ENCODE assay signal across 1 cellular context in genomic region chr6:3361312-3362037, GRCh38.
TF ChIP-seq lines count a peak whose summit lies in the region.

No MANE protein-coding gene starts in this region.

TF ChIP-seq in HepG2, 621 proteins besides CTCF, POLR2A, EP300 and RAD21 (continued from another document and continues in another):
- TF ChIP-seq ZNF672 (CRISPR knock-in tag; IDR thresholded peaks at IDR 0.05) (no peak), KLF12 (CRISPR knock-in tag; IDR thresholded peaks at IDR 0.05; ENCODE audit: borderline replicate concordance) (no peak), BATF2 (CRISPR knock-in tag; IDR thresholded peaks at IDR 0.05) (no peak), ZNF224 (CRISPR knock-in tag; IDR thresholded peaks at IDR 0.05) (no peak), MIER3 (CRISPR knock-in tag; IDR thresholded peaks at IDR 0.05; ENCODE audit: borderline replicate concordance) (no peak), ARNT2 (CRISPR knock-in tag; IDR thresholded peaks at IDR 0.05; ENCODE audit: low read depth) (no peak), THYN1 (CRISPR knock-in tag; IDR thresholded peaks at IDR 0.05; ENCODE audit: borderline replicate concordance, low read depth) (no peak), SPEN (CRISPR knock-in tag; IDR thresholded peaks at IDR 0.05; ENCODE audit: low read depth) (peak; percentile 79; the same call in 1 of the 2 replicates), TAF15 (IDR thresholded peaks at IDR 0.05; ENCODE audit: low read depth, low read length, poor library complexity, severe bottlenecking) (no peak), NFRKB (IDR thresholded peaks at IDR 0.05) (no peak), ZNF768 (CRISPR knock-in tag; IDR thresholded peaks at IDR 0.05) (no peak), CBFB (CRISPR knock-in tag; IDR thresholded peaks at IDR 0.05) (no peak), ZNF749 (CRISPR knock-in tag; IDR thresholded peaks at IDR 0.05; ENCODE audit: borderline replicate concordance) (no peak), ZNF24 (IDR thresholded peaks at IDR 0.05) (no peak), EEA1 (CRISPR knock-in tag; IDR thresholded peaks at IDR 0.05; ENCODE audit: borderline replicate concordance) (no peak), ZBTB1 (CRISPR knock-in tag; IDR thresholded peaks at IDR 0.05; ENCODE audit: borderline replicate concordance) (no peak), RBM39 (IDR thresholded peaks at IDR 0.05; ENCODE audit: low read depth, low read length, poor library complexity, severe bottlenecking) (no peak), MYNN (CRISPR knock-in tag; IDR thresholded peaks at IDR 0.05; ENCODE audit: low read depth) (no peak), ZFP36L2 (CRISPR knock-in tag; IDR thresholded peaks at IDR 0.05) (no peak), ZMYM3 (CRISPR knock-in tag; IDR thresholded peaks at IDR 0.05) (no peak), FOSL2 (CRISPR knock-in tag; IDR thresholded peaks at IDR 0.05) (0 out of 2 replicates have a peak, but pooled peaks have one; percentile 29), ZSCAN30 (CRISPR knock-in tag; IDR thresholded peaks at IDR 0.05) (no peak), ZNF138 (CRISPR knock-in tag; IDR thresholded peaks at IDR 0.05; ENCODE audit: low read depth) (no peak), ZNF879 (CRISPR knock-in tag; IDR thresholded peaks at IDR 0.05) (no peak), KDM2A (CRISPR knock-in tag; IDR thresholded peaks at IDR 0.05; ENCODE audit: borderline replicate concordance, low read depth) (peak; percentile 32; the same call in 1 of the 2 replicates), CENPX (CRISPR knock-in tag; IDR thresholded peaks at IDR 0.05) (no peak), ZNF607 (CRISPR knock-in tag; IDR thresholded peaks at IDR 0.05; ENCODE audit: borderline replicate concordance) (0 out of 2 replicates have a peak, but pooled peaks have one; percentile 45), TFAP4 (IDR thresholded peaks at IDR 0.05; ENCODE audit: borderline replicate concordance, low read depth) (peak; percentile 13; the same call in 1 of the 2 replicates), FOXK2 (IDR thresholded peaks at IDR 0.05) (no peak), NFIB (CRISPR knock-in tag; IDR thresholded peaks at IDR 0.05; ENCODE audit: borderline replicate concordance) (no peak), DRAP1 (CRISPR knock-in tag; IDR thresholded peaks at IDR 0.05) (no peak), ARID5B (CRISPR knock-in tag; IDR thresholded peaks at IDR 0.05) (peak; percentile 60), ZFP36L1 (CRISPR knock-in tag; IDR thresholded peaks at IDR 0.05) (no peak), RFX3 (CRISPR knock-in tag; IDR thresholded peaks at IDR 0.05) (no peak), POGK (CRISPR knock-in tag; conservative IDR thresholded peaks at IDR 0.05) (no peak; the same call in 1 of the 2 replicates), SP2 (CRISPR knock-in tag; IDR thresholded peaks at IDR 0.05) (no peak), GRHL1 (CRISPR knock-in tag; conservative IDR thresholded peaks at IDR 0.05) (no peak), ZNF441 (CRISPR knock-in tag; IDR thresholded peaks at IDR 0.05; ENCODE audit: borderline replicate concordance) (no peak), REPIN1 (CRISPR knock-in tag; IDR thresholded peaks at IDR 0.05; ENCODE audit: borderline replicate concordance, low read depth) (no peak), ZMAT3 (CRISPR knock-in tag; conservative IDR thresholded peaks at IDR 0.05) (no peak), ZNF775 (CRISPR knock-in tag; IDR thresholded peaks at IDR 0.05; ENCODE audit: borderline replicate concordance) (no peak), E2F5 (CRISPR knock-in tag; conservative IDR thresholded peaks at IDR 0.05) (no peak), SKI (IDR thresholded peaks at IDR 0.05; ENCODE audit: partially characterized antibody) (no peak), SAFB2 (CRISPR knock-in tag; IDR thresholded peaks at IDR 0.05; ENCODE audit: borderline replicate concordance, low read depth) (no peak)
- TF ChIP-seq, protein P1, sequence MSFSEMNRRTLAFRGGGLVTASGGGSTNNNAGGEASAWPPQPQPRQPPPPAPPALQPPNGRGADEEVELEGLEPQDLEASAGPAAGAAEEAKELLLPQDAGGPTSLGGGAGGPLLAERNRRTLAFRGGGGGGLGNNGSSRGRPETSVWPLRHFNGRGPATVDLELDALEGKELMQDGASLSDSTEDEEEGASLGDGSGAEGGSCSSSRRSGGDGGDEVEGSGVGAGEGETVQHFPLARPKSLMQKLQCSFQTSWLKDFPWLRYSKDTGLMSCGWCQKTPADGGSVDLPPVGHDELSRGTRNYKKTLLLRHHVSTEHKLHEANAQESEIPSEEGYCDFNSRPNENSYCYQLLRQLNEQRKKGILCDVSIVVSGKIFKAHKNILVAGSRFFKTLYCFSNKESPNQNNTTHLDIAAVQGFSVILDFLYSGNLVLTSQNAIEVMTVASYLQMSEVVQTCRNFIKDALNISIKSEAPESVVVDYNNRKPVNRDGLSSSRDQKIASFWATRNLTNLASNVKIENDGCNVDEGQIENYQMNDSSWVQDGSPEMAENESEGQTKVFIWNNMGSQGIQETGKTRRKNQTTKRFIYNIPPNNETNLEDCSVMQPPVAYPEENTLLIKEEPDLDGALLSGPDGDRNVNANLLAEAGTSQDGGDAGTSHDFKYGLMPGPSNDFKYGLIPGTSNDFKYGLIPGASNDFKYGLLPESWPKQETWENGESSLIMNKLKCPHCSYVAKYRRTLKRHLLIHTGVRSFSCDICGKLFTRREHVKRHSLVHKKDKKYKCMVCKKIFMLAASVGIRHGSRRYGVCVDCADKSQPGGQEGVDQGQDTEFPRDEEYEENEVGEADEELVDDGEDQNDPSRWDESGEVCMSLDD (CRISPR knock-in tag; IDR thresholded peaks at IDR 0.05; ENCODE audit: borderline replicate concordance): peak; percentile 60; the same call in 1 of the 2 replicates
- TF ChIP-seq, protein P2, sequence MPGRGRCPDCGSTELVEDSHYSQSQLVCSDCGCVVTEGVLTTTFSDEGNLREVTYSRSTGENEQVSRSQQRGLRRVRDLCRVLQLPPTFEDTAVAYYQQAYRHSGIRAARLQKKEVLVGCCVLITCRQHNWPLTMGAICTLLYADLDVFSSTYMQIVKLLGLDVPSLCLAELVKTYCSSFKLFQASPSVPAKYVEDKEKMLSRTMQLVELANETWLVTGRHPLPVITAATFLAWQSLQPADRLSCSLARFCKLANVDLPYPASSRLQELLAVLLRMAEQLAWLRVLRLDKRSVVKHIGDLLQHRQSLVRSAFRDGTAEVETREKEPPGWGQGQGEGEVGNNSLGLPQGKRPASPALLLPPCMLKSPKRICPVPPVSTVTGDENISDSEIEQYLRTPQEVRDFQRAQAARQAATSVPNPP (CRISPR knock-in tag; IDR thresholded peaks at IDR 0.05): no peak
- TF ChIP-seq, protein P3, sequence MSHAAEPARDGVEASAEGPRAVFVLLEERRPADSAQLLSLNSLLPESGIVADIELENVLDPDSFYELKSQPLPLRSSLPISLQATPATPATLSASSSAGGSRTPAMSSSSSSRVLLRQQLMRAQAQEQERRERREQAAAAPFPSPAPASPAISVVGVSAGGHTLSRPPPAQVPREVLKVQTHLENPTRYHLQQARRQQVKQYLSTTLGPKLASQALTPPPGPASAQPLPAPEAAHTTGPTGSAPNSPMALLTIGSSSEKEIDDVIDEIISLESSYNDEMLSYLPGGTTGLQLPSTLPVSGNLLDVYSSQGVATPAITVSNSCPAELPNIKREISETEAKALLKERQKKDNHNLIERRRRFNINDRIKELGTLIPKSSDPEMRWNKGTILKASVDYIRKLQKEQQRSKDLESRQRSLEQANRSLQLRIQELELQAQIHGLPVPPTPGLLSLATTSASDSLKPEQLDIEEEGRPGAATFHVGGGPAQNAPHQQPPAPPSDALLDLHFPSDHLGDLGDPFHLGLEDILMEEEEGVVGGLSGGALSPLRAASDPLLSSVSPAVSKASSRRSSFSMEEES (CRISPR knock-in tag; IDR thresholded peaks at IDR 0.05): peak; percentile 89
